Comparison of ENCODE assay signal across 1 cellular context in the genomic region with DNA sequence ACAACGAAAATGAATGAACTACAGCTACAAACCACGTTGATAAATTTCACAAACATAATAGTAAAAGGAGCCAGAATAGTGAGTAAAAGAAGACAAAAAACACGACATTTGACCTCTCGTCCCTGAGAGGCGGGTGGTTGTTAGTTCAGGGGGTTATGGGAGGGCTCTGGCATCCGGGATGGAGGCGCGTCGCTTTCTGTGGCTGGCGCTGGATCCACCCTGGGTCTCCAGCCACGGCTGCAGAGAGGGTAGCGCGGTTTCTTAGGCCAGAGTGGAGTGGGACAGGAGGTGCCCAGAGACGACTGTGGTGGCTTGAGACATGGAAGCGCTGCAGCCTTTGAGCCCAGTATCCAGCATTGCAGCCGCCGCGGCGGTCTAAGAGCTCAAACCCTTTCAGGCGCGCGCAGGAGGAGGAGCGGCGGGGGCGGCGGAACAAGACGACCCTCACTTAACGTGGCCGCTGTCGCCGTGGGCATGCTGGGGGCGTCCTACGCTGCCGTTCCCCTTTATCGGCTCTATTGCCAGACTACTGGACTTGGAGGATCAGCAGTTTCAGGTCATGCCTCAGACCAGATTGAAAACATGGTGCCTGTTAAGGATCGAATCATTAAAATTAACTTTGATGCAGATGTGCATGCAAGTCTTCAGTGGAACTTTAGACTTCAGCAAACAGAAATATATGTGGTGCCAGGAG.
A peak's percentile ranks its signal among the peaks of the same experiment; 100 is the strongest.
TF ChIP-seq lines count a peak whose summit lies in the region.

No MANE protein-coding gene starts in this region.

TF ChIP-seq in HEK293, 187 proteins besides CTCF, POLR2A, EP300 and RAD21 (continued from another document and continues in another):
- TF ChIP-seq ZNF24 (tag by site-specific recombination; IDR thresholded peaks at IDR 0.05): 0 out of 2 replicates have a peak, but pooled peaks have one; percentile 18
- peak; percentile 73 for TF ChIP-seq ZNF335 (tag by site-specific recombination; conservative IDR thresholded peaks at IDR 0.05)
- no peak for TF ChIP-seq ZNF157 (tag by site-specific recombination; IDR thresholded peaks at IDR 0.05)
- TF ChIP-seq ZNF768 (tag by site-specific recombination; IDR thresholded peaks at IDR 0.05): no peak
- TF ChIP-seq, protein P1, sequence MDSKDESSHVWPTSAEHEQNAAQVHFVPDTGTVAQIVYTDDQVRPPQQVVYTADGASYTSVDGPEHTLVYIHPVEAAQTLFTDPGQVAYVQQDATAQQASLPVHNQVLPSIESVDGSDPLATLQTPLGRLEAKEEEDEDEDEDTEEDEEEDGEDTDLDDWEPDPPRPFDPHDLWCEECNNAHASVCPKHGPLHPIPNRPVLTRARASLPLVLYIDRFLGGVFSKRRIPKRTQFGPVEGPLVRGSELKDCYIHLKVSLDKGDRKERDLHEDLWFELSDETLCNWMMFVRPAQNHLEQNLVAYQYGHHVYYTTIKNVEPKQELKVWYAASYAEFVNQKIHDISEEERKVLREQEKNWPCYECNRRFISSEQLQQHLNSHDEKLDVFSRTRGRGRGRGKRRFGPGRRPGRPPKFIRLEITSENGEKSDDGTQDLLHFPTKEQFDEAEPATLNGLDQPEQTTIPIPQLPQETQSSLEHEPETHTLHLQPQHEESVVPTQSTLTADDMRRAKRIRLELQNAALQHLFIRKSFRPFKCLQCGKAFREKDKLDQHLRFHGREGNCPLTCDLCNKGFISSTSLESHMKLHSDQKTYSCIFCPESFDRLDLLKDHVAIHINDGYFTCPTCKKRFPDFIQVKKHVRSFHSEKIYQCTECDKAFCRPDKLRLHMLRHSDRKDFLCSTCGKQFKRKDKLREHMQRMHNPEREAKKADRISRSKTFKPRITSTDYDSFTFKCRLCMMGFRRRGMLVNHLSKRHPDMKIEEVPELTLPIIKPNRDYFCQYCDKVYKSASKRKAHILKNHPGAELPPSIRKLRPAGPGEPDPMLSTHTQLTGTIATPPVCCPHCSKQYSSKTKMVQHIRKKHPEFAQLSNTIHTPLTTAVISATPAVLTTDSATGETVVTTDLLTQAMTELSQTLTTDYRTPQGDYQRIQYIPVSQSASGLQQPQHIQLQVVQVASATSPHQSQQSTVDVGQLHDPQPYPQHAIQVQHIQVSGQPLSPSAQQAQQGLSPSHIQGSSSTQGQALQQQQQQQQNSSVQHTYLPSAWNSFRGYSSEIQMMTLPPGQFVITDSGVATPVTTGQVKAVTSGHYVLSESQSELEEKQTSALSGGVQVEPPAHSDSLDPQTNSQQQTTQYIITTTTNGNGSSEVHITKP (tag by site-specific recombination; IDR thresholded peaks at IDR 0.05): no peak
- TF ChIP-seq ZNF548 (tag by site-specific recombination; IDR thresholded peaks at IDR 0.05): no peak
- no peak for TF ChIP-seq OSR2 (tag by site-specific recombination; IDR thresholded peaks at IDR 0.05)
- TF ChIP-seq ZNF830 (tag by site-specific recombination; IDR thresholded peaks at IDR 0.05; ENCODE audit: low read depth): no peak
- TF ChIP-seq ZNF610 (tag by site-specific recombination; IDR thresholded peaks at IDR 0.05; ENCODE audit: borderline replicate concordance): 0 out of 2 replicates have a peak, but pooled peaks have one; percentile 59
- TF ChIP-seq, protein P2, sequence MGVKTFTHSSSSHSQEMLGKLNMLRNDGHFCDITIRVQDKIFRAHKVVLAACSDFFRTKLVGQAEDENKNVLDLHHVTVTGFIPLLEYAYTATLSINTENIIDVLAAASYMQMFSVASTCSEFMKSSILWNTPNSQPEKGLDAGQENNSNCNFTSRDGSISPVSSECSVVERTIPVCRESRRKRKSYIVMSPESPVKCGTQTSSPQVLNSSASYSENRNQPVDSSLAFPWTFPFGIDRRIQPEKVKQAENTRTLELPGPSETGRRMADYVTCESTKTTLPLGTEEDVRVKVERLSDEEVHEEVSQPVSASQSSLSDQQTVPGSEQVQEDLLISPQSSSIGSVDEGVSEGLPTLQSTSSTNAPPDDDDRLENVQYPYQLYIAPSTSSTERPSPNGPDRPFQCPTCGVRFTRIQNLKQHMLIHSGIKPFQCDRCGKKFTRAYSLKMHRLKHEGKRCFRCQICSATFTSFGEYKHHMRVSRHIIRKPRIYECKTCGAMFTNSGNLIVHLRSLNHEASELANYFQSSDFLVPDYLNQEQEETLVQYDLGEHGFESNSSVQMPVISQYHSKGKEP (tag by site-specific recombination; IDR thresholded peaks at IDR 0.05): peak; percentile 71; the same call in 1 of the 2 replicates
- TF ChIP-seq ZNF423 (tag by site-specific recombination; IDR thresholded peaks at IDR 0.05): no peak
- no peak for TF ChIP-seq ZNF626 (tag by site-specific recombination; IDR thresholded peaks at IDR 0.05)
- TF ChIP-seq ZNF645 (tag by site-specific recombination; IDR thresholded peaks at IDR 0.05): no peak
- TF ChIP-seq EGR2 (tag by site-specific recombination; IDR thresholded peaks at IDR 0.05; ENCODE audit: low read depth): peak; percentile 75
- TF ChIP-seq ZNF677 (tag by site-specific recombination; IDR thresholded peaks at IDR 0.05): no peak
- peak; percentile 50; the same call in 1 of the 2 replicates for TF ChIP-seq ZNF146 (tag by site-specific recombination; IDR thresholded peaks at IDR 0.05)
- TF ChIP-seq ZNF433 (tag by site-specific recombination; IDR thresholded peaks at IDR 0.05; ENCODE audit: low read depth): no peak
- TF ChIP-seq ZFP37 (tag by site-specific recombination; IDR thresholded peaks at IDR 0.05): 0 out of 2 replicates have a peak, but pooled peaks have one; percentile 22
- no peak for TF ChIP-seq ZNF202 (tag by site-specific recombination; IDR thresholded peaks at IDR 0.05; ENCODE audit: borderline replicate concordance)
- no peak for TF ChIP-seq ZNF416 (tag by site-specific recombination; IDR thresholded peaks at IDR 0.05)
- no peak for TF ChIP-seq MZF1 (tag by site-specific recombination; IDR thresholded peaks at IDR 0.05; ENCODE audit: borderline replicate concordance)
- no peak for TF ChIP-seq PRDM1 (tag by site-specific recombination; IDR thresholded peaks at IDR 0.05)
- TF ChIP-seq KLF16 (tag by site-specific recombination; IDR thresholded peaks at IDR 0.05): no peak
- no peak for TF ChIP-seq ZNF692 (tag by site-specific recombination; IDR thresholded peaks at IDR 0.05)
- 0 out of 2 replicates have a peak, but pooled peaks have one; percentile 59 for TF ChIP-seq ZSCAN30 (tag by site-specific recombination; IDR thresholded peaks at IDR 0.05)
- TF ChIP-seq ZNF350 (tag by site-specific recombination; IDR thresholded peaks at IDR 0.05): no peak
- TF ChIP-seq YY1 (tag by site-specific recombination; IDR thresholded peaks at IDR 0.05): 0 out of 2 replicates have a peak, but pooled peaks have one; percentile 23
- TF ChIP-seq, protein P3, sequence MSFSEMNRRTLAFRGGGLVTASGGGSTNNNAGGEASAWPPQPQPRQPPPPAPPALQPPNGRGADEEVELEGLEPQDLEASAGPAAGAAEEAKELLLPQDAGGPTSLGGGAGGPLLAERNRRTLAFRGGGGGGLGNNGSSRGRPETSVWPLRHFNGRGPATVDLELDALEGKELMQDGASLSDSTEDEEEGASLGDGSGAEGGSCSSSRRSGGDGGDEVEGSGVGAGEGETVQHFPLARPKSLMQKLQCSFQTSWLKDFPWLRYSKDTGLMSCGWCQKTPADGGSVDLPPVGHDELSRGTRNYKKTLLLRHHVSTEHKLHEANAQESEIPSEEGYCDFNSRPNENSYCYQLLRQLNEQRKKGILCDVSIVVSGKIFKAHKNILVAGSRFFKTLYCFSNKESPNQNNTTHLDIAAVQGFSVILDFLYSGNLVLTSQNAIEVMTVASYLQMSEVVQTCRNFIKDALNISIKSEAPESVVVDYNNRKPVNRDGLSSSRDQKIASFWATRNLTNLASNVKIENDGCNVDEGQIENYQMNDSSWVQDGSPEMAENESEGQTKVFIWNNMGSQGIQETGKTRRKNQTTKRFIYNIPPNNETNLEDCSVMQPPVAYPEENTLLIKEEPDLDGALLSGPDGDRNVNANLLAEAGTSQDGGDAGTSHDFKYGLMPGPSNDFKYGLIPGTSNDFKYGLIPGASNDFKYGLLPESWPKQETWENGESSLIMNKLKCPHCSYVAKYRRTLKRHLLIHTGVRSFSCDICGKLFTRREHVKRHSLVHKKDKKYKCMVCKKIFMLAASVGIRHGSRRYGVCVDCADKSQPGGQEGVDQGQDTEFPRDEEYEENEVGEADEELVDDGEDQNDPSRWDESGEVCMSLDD (tag by site-specific recombination; IDR thresholded peaks at IDR 0.05): no peak
- TF ChIP-seq, protein P4, sequence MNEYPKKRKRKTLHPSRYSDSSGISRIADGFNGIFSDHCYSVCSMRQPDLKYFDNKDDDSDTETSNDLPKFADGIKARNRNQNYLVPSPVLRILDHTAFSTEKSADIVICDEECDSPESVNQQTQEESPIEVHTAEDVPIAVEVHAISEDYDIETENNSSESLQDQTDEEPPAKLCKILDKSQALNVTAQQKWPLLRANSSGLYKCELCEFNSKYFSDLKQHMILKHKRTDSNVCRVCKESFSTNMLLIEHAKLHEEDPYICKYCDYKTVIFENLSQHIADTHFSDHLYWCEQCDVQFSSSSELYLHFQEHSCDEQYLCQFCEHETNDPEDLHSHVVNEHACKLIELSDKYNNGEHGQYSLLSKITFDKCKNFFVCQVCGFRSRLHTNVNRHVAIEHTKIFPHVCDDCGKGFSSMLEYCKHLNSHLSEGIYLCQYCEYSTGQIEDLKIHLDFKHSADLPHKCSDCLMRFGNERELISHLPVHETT (tag by site-specific recombination; IDR thresholded peaks at IDR 0.05): no peak
- TF ChIP-seq, protein P5, sequence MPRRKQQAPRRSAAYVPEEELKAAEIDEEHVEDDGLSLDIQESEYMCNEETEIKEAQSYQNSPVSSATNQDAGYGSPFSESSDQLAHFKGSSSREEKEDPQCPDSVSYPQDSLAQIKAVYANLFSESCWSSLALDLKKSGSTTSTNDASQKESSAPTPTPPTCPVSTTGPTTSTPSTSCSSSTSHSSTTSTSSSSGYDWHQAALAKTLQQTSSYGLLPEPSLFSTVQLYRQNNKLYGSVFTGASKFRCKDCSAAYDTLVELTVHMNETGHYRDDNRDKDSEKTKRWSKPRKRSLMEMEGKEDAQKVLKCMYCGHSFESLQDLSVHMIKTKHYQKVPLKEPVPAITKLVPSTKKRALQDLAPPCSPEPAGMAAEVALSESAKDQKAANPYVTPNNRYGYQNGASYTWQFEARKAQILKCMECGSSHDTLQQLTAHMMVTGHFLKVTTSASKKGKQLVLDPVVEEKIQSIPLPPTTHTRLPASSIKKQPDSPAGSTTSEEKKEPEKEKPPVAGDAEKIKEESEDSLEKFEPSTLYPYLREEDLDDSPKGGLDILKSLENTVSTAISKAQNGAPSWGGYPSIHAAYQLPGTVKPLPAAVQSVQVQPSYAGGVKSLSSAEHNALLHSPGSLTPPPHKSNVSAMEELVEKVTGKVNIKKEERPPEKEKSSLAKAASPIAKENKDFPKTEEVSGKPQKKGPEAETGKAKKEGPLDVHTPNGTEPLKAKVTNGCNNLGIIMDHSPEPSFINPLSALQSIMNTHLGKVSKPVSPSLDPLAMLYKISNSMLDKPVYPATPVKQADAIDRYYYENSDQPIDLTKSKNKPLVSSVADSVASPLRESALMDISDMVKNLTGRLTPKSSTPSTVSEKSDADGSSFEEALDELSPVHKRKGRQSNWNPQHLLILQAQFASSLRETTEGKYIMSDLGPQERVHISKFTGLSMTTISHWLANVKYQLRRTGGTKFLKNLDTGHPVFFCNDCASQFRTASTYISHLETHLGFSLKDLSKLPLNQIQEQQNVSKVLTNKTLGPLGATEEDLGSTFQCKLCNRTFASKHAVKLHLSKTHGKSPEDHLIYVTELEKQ (tag by site-specific recombination; IDR thresholded peaks at IDR 0.05; ENCODE audit: borderline replicate concordance): no peak
- TF ChIP-seq, protein P6, sequence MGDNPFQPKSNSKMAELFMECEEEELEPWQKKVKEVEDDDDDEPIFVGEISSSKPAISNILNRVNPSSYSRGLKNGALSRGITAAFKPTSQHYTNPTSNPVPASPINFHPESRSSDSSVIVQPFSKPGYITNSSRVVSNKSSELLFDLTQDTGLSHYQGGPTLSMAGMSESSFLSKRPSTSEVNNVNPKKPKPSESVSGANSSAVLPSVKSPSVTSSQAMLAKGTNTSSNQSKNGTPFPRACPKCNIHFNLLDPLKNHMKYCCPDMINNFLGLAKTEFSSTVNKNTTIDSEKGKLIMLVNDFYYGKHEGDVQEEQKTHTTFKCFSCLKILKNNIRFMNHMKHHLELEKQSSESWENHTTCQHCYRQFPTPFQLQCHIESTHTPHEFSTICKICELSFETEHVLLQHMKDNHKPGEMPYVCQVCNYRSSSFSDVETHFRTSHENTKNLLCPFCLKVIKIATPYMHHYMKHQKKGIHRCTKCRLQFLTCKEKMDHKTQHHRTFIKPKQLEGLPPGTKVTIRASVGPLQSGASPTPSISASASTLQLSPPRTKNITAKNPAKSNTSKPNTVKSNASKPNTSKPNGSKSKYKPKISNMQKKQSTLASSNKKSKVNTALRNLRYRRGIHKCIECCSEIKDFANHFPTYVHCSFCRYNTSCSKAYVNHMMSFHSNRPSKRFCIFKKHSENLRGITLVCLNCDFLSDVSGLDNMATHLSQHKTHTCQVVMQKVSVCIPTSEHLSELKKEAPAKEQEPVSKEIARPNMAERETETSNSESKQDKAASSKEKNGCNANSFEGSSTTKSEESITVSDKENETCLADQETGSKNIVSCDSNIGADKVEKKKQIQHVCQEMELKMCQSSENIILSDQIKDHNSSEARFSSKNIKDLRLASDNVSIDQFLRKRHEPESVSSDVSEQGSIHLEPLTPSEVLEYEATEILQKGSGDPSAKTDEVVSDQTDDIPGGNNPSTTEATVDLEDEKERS (tag by site-specific recombination; IDR thresholded peaks at IDR 0.05): no peak
